ENCODE assay signal across 19 cellular contexts in the genomic region with DNA sequence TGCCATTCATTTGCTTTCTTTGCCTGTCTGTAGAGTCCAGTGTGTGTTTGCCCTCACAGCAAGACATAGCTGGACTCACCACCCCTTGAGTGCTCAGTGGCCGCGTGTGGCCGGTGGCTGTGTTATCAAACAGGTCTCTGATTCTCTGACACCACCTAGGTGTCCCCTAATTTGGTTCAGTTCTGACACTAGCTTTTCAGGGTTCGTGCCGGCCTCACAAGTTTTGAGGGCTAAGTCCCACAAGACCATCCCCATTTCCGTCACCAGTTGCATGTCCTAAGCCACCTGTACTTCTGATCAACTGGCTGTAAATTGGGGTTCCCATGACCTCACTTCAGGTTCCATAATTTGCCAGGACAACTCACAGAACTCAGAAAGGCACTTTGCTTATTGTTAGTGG. TPM values are rescaled to one million over a fixed set of nuclear protein-coding genes. Genes with fewer than 3 reads are reported as not detected.
DNase-seq lines count a peak whose midpoint lies in the region; ATAC-seq and TF ChIP-seq lines count a peak whose summit lies in the region.
"Had no signal": no experiment of that assay in that cellular context is flagged by ENCODE, and none has a peak within 500 bp of the region (broad histone marks: within the 10 kb centered on the region; RNA-seq: fewer than 3 reads in every experiment).

No MANE protein-coding gene starts in this region.

- intact Hi-C loops in activated CD8-positive, alpha-beta T cell treated with anti-CD3 and anti-CD28 coated beads for 36 hours (cut with micrococcal nuclease): no loop called here
- intact Hi-C loops in adrenal gland (cut with DNase I): no loop called here

- H3K4me1 Mint-ChIP-seq in activated CD8-positive, alpha-beta T cell treated with anti-CD3 and anti-CD28 coated beads for 36 hours (ENCODE audit: low read depth): peaks cover 93% of the 10 kb centered on the region
- H3K4me1 Mint-ChIP-seq in activated CD8-positive, alpha-beta T cell treated with anti-CD3 and anti-CD28 coated beads, Interleukin-2, amount 10 ng/mL, durations not matched to agents 7 days and 5 days (ENCODE audit: low read depth): peaks cover 90% of the 10 kb centered on the region
- peaks cover 95% of the 10 kb centered on the region for H3K4me1 Mint-ChIP-seq in activated naive CD8-positive, alpha-beta T cell (ENCODE audit: low read depth)
- peaks cover 70% of the 10 kb centered on the region for H3K4me1 Mint-ChIP-seq in nephron

- TF ChIP-seq POLR2A in adrenal gland (IDR thresholded peaks at IDR 0.05): no peak

- no peak overlapping the region for H3K4me3 Mint-ChIP-seq in activated CD8-positive, alpha-beta T cell treated with anti-CD3 and anti-CD28 coated beads for 36 hours
- H3K4me3 Mint-ChIP-seq in activated CD8-positive, alpha-beta T cell treated with anti-CD3 and anti-CD28 coated beads, Interleukin-2, amount 10 ng/mL, durations not matched to agents 7 days and 5 days: no peak overlapping the region
- H3K4me3 Mint-ChIP-seq in activated naive CD8-positive, alpha-beta T cell: peak overlapping the region; percentile 35
- H3K4me3 Mint-ChIP-seq in nephron: no peak overlapping the region
- H3K4me3 Mint-ChIP-seq: activated naive CD8-positive, alpha-beta T cell treated with anti-CD3 and anti-CD28 coated beads, Interleukin-2, amount 10 ng/mL, durations not matched to agents 7 days and 5 days; neural progenitor cell had no signal

- H3K27me3 ChIP-seq in adrenal gland: no peaks in the 10 kb centered on the region
- H3K27me3 ChIP-seq: brain microvascular endothelial cell, neural progenitor cell had no signal

- DNase-seq in activated CD8-positive, alpha-beta T cell treated with anti-CD3 and anti-CD28 coated beads for 36 hours: no peak
- DNase-seq in activated CD8-positive, alpha-beta T cell treated with anti-CD3 and anti-CD28 coated beads, Interleukin-2, amount 10 ng/mL, durations not matched to agents 7 days and 5 days: no peak
- DNase-seq in adrenal gland: no peak
- DNase-seq: brain microvascular endothelial cell, C1 segment of cervical spinal cord, cortex of kidney, foreskin melanocyte, mesendoderm, NCI-H1105, NCI-H2081, NCI-H510A had no signal

- no peak overlapping the region for H3K4me3 ChIP-seq in HEK293 (ENCODE audit: low read depth, low read length)
- H3K4me3 ChIP-seq in adrenal gland: no peak overlapping the region
- H3K4me3 ChIP-seq: neural progenitor cell, skin epidermis had no signal

- peaks cover 57% of the 10 kb centered on the region for H3K36me3 Mint-ChIP-seq in activated CD8-positive, alpha-beta T cell treated with anti-CD3 and anti-CD28 coated beads for 36 hours (ENCODE audit: low read depth)
- peaks cover 69% of the 10 kb centered on the region for H3K36me3 Mint-ChIP-seq in activated CD8-positive, alpha-beta T cell treated with anti-CD3 and anti-CD28 coated beads, Interleukin-2, amount 10 ng/mL, durations not matched to agents 7 days and 5 days (ENCODE audit: low read depth)
- H3K36me3 Mint-ChIP-seq in activated naive CD8-positive, alpha-beta T cell: peaks cover 14% of the 10 kb centered on the region
- peaks cover 16% of the 10 kb centered on the region for H3K36me3 Mint-ChIP-seq in nephron (ENCODE audit: low read depth)

- no peak for ATAC-seq in activated CD8-positive, alpha-beta T cell treated with anti-CD3 and anti-CD28 coated beads for 36 hours
- no peak for ATAC-seq in activated CD8-positive, alpha-beta T cell treated with anti-CD3 and anti-CD28 coated beads, Interleukin-2, amount 10 ng/mL, durations not matched to agents 7 days and 5 days
- ATAC-seq in HG02870 (IDR thresholded peaks at IDR 0.05; ENCODE audit: unreplicated experiment) (no peak), HG02798 (IDR thresholded peaks at IDR 0.05; ENCODE audit: poor library complexity, unreplicated experiment) (no peak)

- no peak for TF ChIP-seq CTCF in activated CD8-positive, alpha-beta T cell treated with anti-CD3 and anti-CD28 coated beads for 36 hours (IDR thresholded peaks at IDR 0.05)
- TF ChIP-seq CTCF in HEK293 (tag by site-specific recombination; IDR thresholded peaks at IDR 0.05) (no peak), nephron (IDR thresholded peaks at IDR 0.05; ENCODE audit: unreplicated experiment in 3 of 3) (no peak), adrenal gland (IDR thresholded peaks at IDR 0.05) (no peak)

- H3K36me3 ChIP-seq in HEK293 (ENCODE audit: control insufficient read depth in 2 of 2, insufficient read depth in 1 of 2, low read length in 2 of 2) (peaks cover 0 to 4% of the 10 kb centered on the region in 2 experiments; a peak in 1 of 3 replicates), adrenal gland (replicated peaks in 1 of 2) (no peaks in the 10 kb centered on the region)
- H3K36me3 ChIP-seq: brain microvascular endothelial cell, neural progenitor cell had no signal

- H3K9me3 ChIP-seq in HEK293 (ENCODE audit: control insufficient read depth, insufficient read depth, low read depth, low read length) (no peaks in the 10 kb centered on the region), adrenal gland (replicated peaks in 1 of 3) (no peaks in the 10 kb centered on the region)

- POLR2A ChIA-PET in activated CD8-positive, alpha-beta T cell treated with anti-CD3 and anti-CD28 coated beads for 36 hours (lab: Charles Lee): interaction anchor here (0.7 to 3.2 kb wide), 12 partner anchors 8 to 89 kb away, joined by 3 to 13 read pairs (median 5); no protein-coding TSS in a partner anchor
- POLR2A ChIA-PET in activated CD8-positive, alpha-beta T cell treated with anti-CD3 and anti-CD28 coated beads, Interleukin-2, amount 10 ng/mL, durations not matched to agents 7 days and 5 days (lab: Charles Lee): interaction anchor here (0.5 to 1.0 kb wide), 3 partner anchors 10 to 22 kb away, joined by 3 to 5 read pairs (median 3); no protein-coding TSS in a partner anchor
- POLR2A ChIA-PET in HEK293 (lab: Yijun Ruan, JAX): no interaction called here

- H3K27me3 Mint-ChIP-seq in activated CD8-positive, alpha-beta T cell treated with anti-CD3 and anti-CD28 coated beads for 36 hours: no peaks in the 10 kb centered on the region
- H3K27me3 Mint-ChIP-seq in activated CD8-positive, alpha-beta T cell treated with anti-CD3 and anti-CD28 coated beads, Interleukin-2, amount 10 ng/mL, durations not matched to agents 7 days and 5 days (ENCODE audit: low read depth): no peaks in the 10 kb centered on the region
- no peaks in the 10 kb centered on the region for H3K27me3 Mint-ChIP-seq in activated naive CD8-positive, alpha-beta T cell
- no peaks in the 10 kb centered on the region for H3K27me3 Mint-ChIP-seq in nephron (ENCODE audit: low read depth)
- H3K27me3 Mint-ChIP-seq: activated naive CD8-positive, alpha-beta T cell treated with anti-CD3 and anti-CD28 coated beads, Interleukin-2, amount 10 ng/mL, durations not matched to agents 7 days and 5 days had no signal

- peak overlapping the region; percentile 74 for H3K27ac Mint-ChIP-seq in activated CD8-positive, alpha-beta T cell treated with anti-CD3 and anti-CD28 coated beads for 36 hours
- H3K27ac Mint-ChIP-seq in activated CD8-positive, alpha-beta T cell treated with anti-CD3 and anti-CD28 coated beads, Interleukin-2, amount 10 ng/mL, durations not matched to agents 7 days and 5 days: no peak overlapping the region
- peak overlapping the region; percentile 95 for H3K27ac Mint-ChIP-seq in activated naive CD8-positive, alpha-beta T cell
- peak overlapping the region in 2 of 3 experiments; percentile 65 to 92 for H3K27ac Mint-ChIP-seq in nephron
- H3K27ac Mint-ChIP-seq: neural progenitor cell had no signal

- H3K9me3 Mint-ChIP-seq in activated CD8-positive, alpha-beta T cell treated with anti-CD3 and anti-CD28 coated beads for 36 hours: no peaks in the 10 kb centered on the region
- no peaks in the 10 kb centered on the region for H3K9me3 Mint-ChIP-seq in activated CD8-positive, alpha-beta T cell treated with anti-CD3 and anti-CD28 coated beads, Interleukin-2, amount 10 ng/mL, durations not matched to agents 7 days and 5 days (ENCODE audit: insufficient read depth)
- H3K9me3 Mint-ChIP-seq in activated naive CD8-positive, alpha-beta T cell (ENCODE audit: low read depth): no peaks in the 10 kb centered on the region
- no peaks in the 10 kb centered on the region for H3K9me3 Mint-ChIP-seq in nephron
- H3K9me3 Mint-ChIP-seq: activated naive CD8-positive, alpha-beta T cell treated with anti-CD3 and anti-CD28 coated beads, Interleukin-2, amount 10 ng/mL, durations not matched to agents 7 days and 5 days had no signal

- H3K27ac ChIP-seq in HEK293 (ENCODE audit: extremely low read depth, low read depth, low read length) (no peak overlapping the region), adrenal gland (no peak overlapping the region)
- H3K27ac ChIP-seq: brain microvascular endothelial cell, neural progenitor cell, skin epidermis had no signal

- 83 to 99% (median 93%) methylated on average over 6 of the region's 6 CpGs for WGBS in adrenal gland, 4 donors

- H3K4me1 ChIP-seq in HEK293 (ENCODE audit: control insufficient read depth, insufficient read depth, low read length) (no peaks in the 10 kb centered on the region), adrenal gland (replicated peaks in 1 of 2) (peaks cover 5 to 31% of the 10 kb centered on the region in 2 donors)

- CTCF ChIA-PET in activated CD8-positive, alpha-beta T cell treated with anti-CD3 and anti-CD28 coated beads for 36 hours (lab: Charles Lee): interaction anchor here (1.3 to 1.4 kb wide), 2 partner anchors 10 to 19 kb away, joined by 4 to 6 read pairs; no protein-coding TSS in a partner anchor
- CTCF ChIA-PET in activated CD8-positive, alpha-beta T cell treated with anti-CD3 and anti-CD28 coated beads, Interleukin-2, amount 10 ng/mL, durations not matched to agents 7 days and 5 days (lab: Charles Lee): interaction anchor here (1.2 to 1.4 kb wide), 2 partner anchors 12 to 192 kb away, joined by 3 to 6 read pairs; no protein-coding TSS in a partner anchor
- CTCF ChIA-PET in HEK293 (lab: Yijun Ruan, JAX): interaction anchor here (0.8 kb wide), 1 partner anchor 12 kb away, joined by 3 read pairs; no protein-coding TSS in a partner anchor

TF ChIP-seq in HEK293, 187 proteins besides CTCF, POLR2A, EP300 and RAD21:
- TF ChIP-seq ZSCAN23 (tag by site-specific recombination; IDR thresholded peaks at IDR 0.05) (no peak), SETDB1 (IDR thresholded peaks at IDR 0.05; ENCODE audit: insufficient read length, low read length) (peak; percentile 31)

RNA-seq across cellular contexts. Expression of a gene that starts 23.5 kb away (rescaled TPM):
- total RNA-seq in activated CD8-positive, alpha-beta T cell treated with anti-CD3 and anti-CD28 coated beads for 36 hours: 10 to 100 TPM; 68.3 to 69.7 TPM
- 10 to 100 TPM; 60.7 to 61.3 TPM for total RNA-seq in activated CD8-positive, alpha-beta T cell treated with anti-CD3 and anti-CD28 coated beads, Interleukin-2, amount 10 ng/mL, durations not matched to agents 7 days and 5 days
- 10 to 100 TPM; 29.8 to 56.0 (median 43.4) TPM for total RNA-seq in adrenal gland
- 10 to 100 TPM; 13.7 to 20.5 (median 18.2) TPM for polyA plus RNA-seq in adrenal gland
